ENCODE assay signal across 17 cellular contexts in genomic region chr20:32132911-32133549, GRCh38. TPM values are rescaled to one million over a fixed set of nuclear protein-coding genes. Genes with fewer than 3 reads are reported as not detected.
DNase-seq lines count a peak whose midpoint lies in the region; ATAC-seq and TF ChIP-seq lines count a peak whose summit lies in the region.
"Had no signal": no experiment of that assay in that cellular context is flagged by ENCODE, and none has a peak within 500 bp of the region (broad histone marks: within the 10 kb centered on the region; RNA-seq: fewer than 3 reads in every experiment).

No MANE protein-coding gene starts in this region.

- WGBS in sigmoid colon, 2 donors = 86 to 92% methylated on average over 10 of the region's 10 CpGs

- TF ChIP-seq CTCF in sigmoid colon (IDR thresholded peaks at IDR 0.05) = no peak
- no peak for TF ChIP-seq CTCF in uterus (IDR thresholded peaks at IDR 0.05)

- no peaks in the 10 kb centered on the region for H3K9me3 Mint-ChIP-seq in T-helper 2 cell treated with Interferon-gamma antibody and Interleukin-4, amounts not matched to agents 5 μg/mL and 100 μg/mL, for 36 hours

- no peak overlapping the region for H3K4me3 Mint-ChIP-seq in T-helper 2 cell treated with Interferon-gamma antibody and Interleukin-4, amounts not matched to agents 5 μg/mL and 100 μg/mL, for 36 hours

- no peak for DNase-seq in T-helper 2 cell treated with Interferon-gamma antibody and Interleukin-4, amounts not matched to agents 5 μg/mL and 100 μg/mL, for 36 hours (ENCODE audit: low spot score)
- DNase-seq in T-helper 2 cell (no peak), sigmoid colon (peak; percentile 27), NCI-H510A (lab: John Stamatoyannopoulos, UW) (no peak), NCI-H82 (lab: John Stamatoyannopoulos, UW) (no peak), uterus (no peak)
- DNase-seq: 8988T; activated gamma-delta T cell; caudate nucleus; midbrain; NCI-H2227 treated with DMSO at 0.1 percent for 48 hours; SHP77; stimulated activated CD4-positive, alpha-beta T cell treated with anti-CD3 and anti-CD28 coated beads, Interleukin-2, amount 100 ng/mL, for 24 hours; stomach had no signal

- peak overlapping the region; percentile 17 for H3K27ac Mint-ChIP-seq in T-helper 2 cell treated with Interferon-gamma antibody and Interleukin-4, amounts not matched to agents 5 μg/mL and 100 μg/mL, for 36 hours
- H3K27ac Mint-ChIP-seq: progenitor cell of endocrine pancreas had no signal

- no peaks in the 10 kb centered on the region for H3K27me3 Mint-ChIP-seq in T-helper 2 cell treated with Interferon-gamma antibody and Interleukin-4, amounts not matched to agents 5 μg/mL and 100 μg/mL, for 36 hours (ENCODE audit: low read depth)
- H3K27me3 Mint-ChIP-seq: progenitor cell of endocrine pancreas had no signal

- TF ChIP-seq POLR2A in sigmoid colon (IDR thresholded peaks at IDR 0.05) (no peak), uterus (IDR thresholded peaks at IDR 0.05) (no peak)

- H3K4me3 ChIP-seq in sigmoid colon (no peak overlapping the region), uterus (no peak overlapping the region)
- H3K4me3 ChIP-seq: stomach had no signal

- H3K27ac ChIP-seq in sigmoid colon (no peak overlapping the region), uterus (no peak overlapping the region)
- H3K27ac ChIP-seq: stomach had no signal

- no peak for TF ChIP-seq EP300 in sigmoid colon (IDR thresholded peaks at IDR 0.05)

- H3K4me1 ChIP-seq in sigmoid colon = peaks cover 0 to 4% (median 0%) of the 10 kb centered on the region in 4 donors
- no peaks in the 10 kb centered on the region for H3K4me1 ChIP-seq in uterus
- H3K4me1 ChIP-seq: stomach had no signal

- peaks cover 16% of the 10 kb centered on the region for H3K36me3 Mint-ChIP-seq in T-helper 2 cell treated with Interferon-gamma antibody and Interleukin-4, amounts not matched to agents 5 μg/mL and 100 μg/mL, for 36 hours (ENCODE audit: low read depth)

- H3K4me1 Mint-ChIP-seq in T-helper 2 cell treated with Interferon-gamma antibody and Interleukin-4, amounts not matched to agents 5 μg/mL and 100 μg/mL, for 36 hours (ENCODE audit: low read depth) = peaks cover 5% of the 10 kb centered on the region

- H3K9me3 ChIP-seq in sigmoid colon (no peaks in the 10 kb centered on the region), uterus (no peaks in the 10 kb centered on the region)
- H3K9me3 ChIP-seq: stomach had no signal

- ATAC-seq in GM21619 (IDR thresholded peaks at IDR 0.05; ENCODE audit: unreplicated experiment) = peak; percentile 88
- peak; percentile 74 for ATAC-seq in HG03108 (IDR thresholded peaks at IDR 0.05; ENCODE audit: unreplicated experiment)

- peaks cover 0 to 34% (median 11%) of the 10 kb centered on the region in 4 donors for H3K36me3 ChIP-seq in sigmoid colon
- H3K36me3 ChIP-seq in uterus = no peaks in the 10 kb centered on the region

- H3K27me3 ChIP-seq in sigmoid colon (no peaks in the 10 kb centered on the region), uterus (no peaks in the 10 kb centered on the region)
- H3K27me3 ChIP-seq: stomach had no signal

- intact Hi-C loops in sigmoid colon (cut with DNase I) (no loop called here), uterus (cut with DNase I; ENCODE audit: low total_unique reads) (no loop called here)

RNA-seq across cellular contexts. Expression of gene TM9SF4, which starts 23.5 kb away (rescaled TPM):
- total RNA-seq in sigmoid colon (10 to 100 TPM; 15.3 to 24.0 (median 19.1) TPM), uterus (10 to 100 TPM; 15.9 to 49.0 (median 28.1) TPM)
- 10 to 100 TPM in 1 of 3 donors, 1 to 10 TPM in 2; 6.6 to 38.3 (median 9.0) TPM for polyA plus RNA-seq in sigmoid colon
